In genomic region chr20:16863315-16863714, GRCh38 we compare ENCODE assay signal across 31 cellular contexts.
"Had no signal": no experiment of that assay in that cellular context is flagged by ENCODE, and none has a peak within 500 bp of the region (broad histone marks: within the 10 kb centered on the region; RNA-seq: fewer than 3 reads in every experiment).

No MANE protein-coding gene starts in this region.

- H3K27ac Mint-ChIP-seq: activated CD4-positive, alpha-beta memory T cell treated with anti-CD3 and anti-CD28 coated beads for 36 hours; activated CD4-positive, alpha-beta T cell treated with anti-CD3 and anti-CD28 coated beads for 36 hours; activated CD4-positive, alpha-beta T cell treated with anti-CD3 and anti-CD28 coated beads, Interleukin-2, amount 10 ng/mL, durations not matched to agents 24 days and 14 days; activated CD8-positive, alpha-beta memory T cell treated with anti-CD3 and anti-CD28 coated beads, Interleukin-2, amount 10 ng/mL, durations not matched to agents 7 days and 5 days; activated CD8-positive, alpha-beta T cell treated with anti-CD3 and anti-CD28 coated beads, Interleukin-2, amount 10 ng/mL, durations not matched to agents 7 days and 5 days; activated naive CD4-positive, alpha-beta T cell treated with anti-CD3 and anti-CD28 coated beads, Interleukin-2, amount 10 ng/mL, durations not matched to agents 7 days and 5 days; activated naive CD4-positive, alpha-beta T cell treated with anti-CD3 and anti-CD28 coated beads, Interleukin-2, amount 50 U/mL, for 72 hours; activated naive CD8-positive, alpha-beta T cell treated with anti-CD3 and anti-CD28 coated beads, Interleukin-2, amount 10 ng/mL, durations not matched to agents 7 days and 5 days; activated T-helper 1 cell treated with anti-CD3 and anti-CD28 coated beads, Interleukin-12 subunit alpha, Interleukin-12 subunit beta, Interleukin-2, Interleukin-4 antibody, amounts not matched to agents 30 ng/mL and 10 ng/mL and 1 ng/mL, durations not matched to agents 14 hours and 24 hours and 36 hours; activated T-helper 2 cell treated with anti-CD3 and anti-CD28 coated beads, Interferon-gamma antibody, Interleukin-2, Interleukin-4, amounts not matched to agents 10 μg/mL and 5 μg/mL and 100 μg/mL, durations not matched to agents 14 hours and 24 hours and 36 hours; dendritic cell treated with granulocyte-macrophage colony-stimulating factor and Interleukin-4, amounts not matched to agents 40 ng/mL and 50 ng/mL, for 4 days; endodermal cell; T-helper 17 cell; T-helper 2 cell treated with Interferon-gamma antibody and Interleukin-4, amounts not matched to agents 5 μg/mL and 100 μg/mL, for 36 hours had no signal

- ATAC-seq: activated CD4-positive, alpha-beta T cell treated with anti-CD3 and anti-CD28 coated beads for 36 hours; activated CD8-positive, alpha-beta memory T cell treated with anti-CD3 and anti-CD28 coated beads, Interleukin-2, amount 10 ng/mL, durations not matched to agents 7 days and 5 days; activated CD8-positive, alpha-beta T cell treated with anti-CD3 and anti-CD28 coated beads, Interleukin-2, amount 10 ng/mL, durations not matched to agents 7 days and 5 days; activated naive CD4-positive, alpha-beta T cell treated with anti-CD3 and anti-CD28 coated beads, Interleukin-2, amount 50 U/mL, for 72 hours; esophagus mucosa; T-helper 17 cell had no signal

- H3K4me3 ChIP-seq: ascending aorta, coronary artery had no signal

- H3K36me3 ChIP-seq: ascending aorta, brain microvascular endothelial cell, WERI-Rb-1 had no signal

- H3K4me1 ChIP-seq: ascending aorta had no signal

- H3K36me3 Mint-ChIP-seq: activated CD4-positive, alpha-beta memory T cell treated with anti-CD3 and anti-CD28 coated beads for 36 hours; activated CD8-positive, alpha-beta memory T cell treated with anti-CD3 and anti-CD28 coated beads, Interleukin-2, amount 10 ng/mL, durations not matched to agents 7 days and 5 days; activated naive CD4-positive, alpha-beta T cell treated with anti-CD3 and anti-CD28 coated beads, Interleukin-2, amount 10 ng/mL, durations not matched to agents 7 days and 5 days; activated naive CD4-positive, alpha-beta T cell treated with anti-CD3 and anti-CD28 coated beads, Interleukin-2, amount 50 U/mL, for 72 hours; activated naive CD8-positive, alpha-beta T cell treated with anti-CD3 and anti-CD28 coated beads, Interleukin-2, amount 10 ng/mL, durations not matched to agents 7 days and 5 days had no signal

- H3K9me3 Mint-ChIP-seq: activated CD4-positive, alpha-beta memory T cell treated with anti-CD3 and anti-CD28 coated beads for 36 hours; activated naive CD4-positive, alpha-beta T cell treated with anti-CD3 and anti-CD28 coated beads, Interleukin-2, amount 10 ng/mL, durations not matched to agents 7 days and 5 days; endodermal cell; T-helper 2 cell treated with Interferon-gamma antibody and Interleukin-4, amounts not matched to agents 5 μg/mL and 100 μg/mL, for 36 hours had no signal

- DNase-seq: activated CD4-positive, alpha-beta memory T cell treated with anti-CD3 and anti-CD28 coated beads for 36 hours; activated CD4-positive, alpha-beta T cell treated with anti-CD3 and anti-CD28 coated beads for 36 hours; activated CD4-positive, alpha-beta T cell treated with anti-CD3 and anti-CD28 coated beads, Interleukin-2, amount 10 ng/mL, durations not matched to agents 24 days and 14 days; activated CD4-positive, CD25-positive, alpha-beta regulatory T cell; activated CD4-positive, CD25-positive, alpha-beta regulatory T cell treated with anti-CD3 and anti-CD28 coated beads, Interleukin-2, amount 50 U/mL, for 72 hours; activated CD8-positive, alpha-beta memory T cell treated with anti-CD3 and anti-CD28 coated beads, Interleukin-2, amount 10 ng/mL, durations not matched to agents 7 days and 5 days; activated CD8-positive, alpha-beta memory T cell treated with anti-CD3 and anti-CD28 coated beads, Interleukin-2, amount 50 U/mL, for 4 hours; activated CD8-positive, alpha-beta T cell treated with anti-CD3 and anti-CD28 coated beads, Interleukin-2, amount 10 ng/mL, durations not matched to agents 7 days and 5 days; activated effector memory CD4-positive, alpha-beta T cell treated with anti-CD3 and anti-CD28 coated beads, Interleukin-2, amount 50 U/mL, for 16 hours; activated naive CD4-positive, alpha-beta T cell; activated naive CD4-positive, alpha-beta T cell treated with anti-CD3 and anti-CD28 coated beads, Interleukin-2, amount 10 ng/mL, durations not matched to agents 7 days and 5 days; activated naive CD8-positive, alpha-beta T cell treated with anti-CD3 and anti-CD28 coated beads, Interleukin-2, amount 10 ng/mL, durations not matched to agents 7 days and 5 days; activated T-cell treated with anti-CD3 and anti-CD28 coated beads, Interleukin-2, amount 50 U/mL, for 1 hour; activated T-cell treated with anti-CD3 and anti-CD28 coated beads, Interleukin-2, amount 50 U/mL, for 48 hours; brain microvascular endothelial cell; effector memory CD4-positive, alpha-beta T cell; endodermal cell; T-helper 17 cell; T1000; WERI-Rb-1 had no signal

- H3K4me1 Mint-ChIP-seq: activated CD4-positive, alpha-beta T cell treated with anti-CD3 and anti-CD28 coated beads for 36 hours; activated CD4-positive, alpha-beta T cell treated with anti-CD3 and anti-CD28 coated beads, Interleukin-2, amount 10 ng/mL, durations not matched to agents 24 days and 14 days; activated CD8-positive, alpha-beta memory T cell treated with anti-CD3 and anti-CD28 coated beads, Interleukin-2, amount 10 ng/mL, durations not matched to agents 7 days and 5 days; activated naive CD4-positive, alpha-beta T cell treated with anti-CD3 and anti-CD28 coated beads, Interleukin-2, amount 10 ng/mL, durations not matched to agents 7 days and 5 days; activated naive CD8-positive, alpha-beta T cell treated with anti-CD3 and anti-CD28 coated beads, Interleukin-2, amount 10 ng/mL, durations not matched to agents 7 days and 5 days; central memory CD8-positive, alpha-beta T cell; endodermal cell; T-helper 17 cell had no signal

- H3K27ac ChIP-seq: ascending aorta, brain microvascular endothelial cell, WERI-Rb-1 had no signal

- H3K4me3 Mint-ChIP-seq: activated CD4-positive, alpha-beta memory T cell treated with anti-CD3 and anti-CD28 coated beads for 36 hours; activated CD4-positive, alpha-beta T cell treated with anti-CD3 and anti-CD28 coated beads for 36 hours; activated CD4-positive, alpha-beta T cell treated with anti-CD3 and anti-CD28 coated beads, Interleukin-2, amount 10 ng/mL, durations not matched to agents 24 days and 14 days; activated CD8-positive, alpha-beta memory T cell treated with anti-CD3 and anti-CD28 coated beads, Interleukin-2, amount 10 ng/mL, durations not matched to agents 7 days and 5 days; activated CD8-positive, alpha-beta T cell treated with anti-CD3 and anti-CD28 coated beads, Interleukin-2, amount 10 ng/mL, durations not matched to agents 7 days and 5 days; activated naive CD4-positive, alpha-beta T cell treated with anti-CD3 and anti-CD28 coated beads, Interleukin-2, amount 10 ng/mL, durations not matched to agents 7 days and 5 days; activated naive CD8-positive, alpha-beta T cell treated with anti-CD3 and anti-CD28 coated beads, Interleukin-2, amount 10 ng/mL, durations not matched to agents 7 days and 5 days; activated T-helper 1 cell treated with anti-CD3 and anti-CD28 coated beads, Interleukin-12 subunit alpha, Interleukin-12 subunit beta, Interleukin-2, Interleukin-4 antibody, amounts not matched to agents 30 ng/mL and 10 ng/mL and 1 ng/mL, durations not matched to agents 14 hours and 24 hours and 36 hours; central memory CD8-positive, alpha-beta T cell; dendritic cell treated with granulocyte-macrophage colony-stimulating factor and Interleukin-4, amounts not matched to agents 40 ng/mL and 50 ng/mL, for 4 days; endodermal cell; T-helper 17 cell; T-helper 2 cell treated with Interferon-gamma antibody and Interleukin-4, amounts not matched to agents 5 μg/mL and 100 μg/mL, for 36 hours had no signal

- FAIRE-seq: frontal cortex had no signal

- H3K9me3 ChIP-seq: ascending aorta had no signal

- H3K27me3 Mint-ChIP-seq: activated CD4-positive, alpha-beta T cell treated with anti-CD3 and anti-CD28 coated beads, Interleukin-2, amount 10 ng/mL, durations not matched to agents 24 days and 14 days; activated CD8-positive, alpha-beta memory T cell treated with anti-CD3 and anti-CD28 coated beads, Interleukin-2, amount 10 ng/mL, durations not matched to agents 7 days and 5 days; activated naive CD4-positive, alpha-beta T cell treated with anti-CD3 and anti-CD28 coated beads, Interleukin-2, amount 10 ng/mL, durations not matched to agents 7 days and 5 days; activated naive CD8-positive, alpha-beta T cell treated with anti-CD3 and anti-CD28 coated beads, Interleukin-2, amount 10 ng/mL, durations not matched to agents 7 days and 5 days; central memory CD8-positive, alpha-beta T cell; dendritic cell treated with granulocyte-macrophage colony-stimulating factor and Interleukin-4, amounts not matched to agents 40 ng/mL and 50 ng/mL, for 4 days had no signal

- H3K27me3 ChIP-seq: ascending aorta, brain microvascular endothelial cell, dorsolateral prefrontal cortex had no signal
